28 cellular contexts compared by ENCODE assay signal in genomic region chr3:100374521-100374920, GRCh38.
"Had no signal": no experiment of that assay in that cellular context is flagged by ENCODE, and none has a peak within 500 bp of the region (broad histone marks: within the 10 kb centered on the region; RNA-seq: fewer than 3 reads in every experiment).

No MANE protein-coding gene starts in this region.

- H3K4me1 ChIP-seq: pancreas, psoas muscle, right atrium auricular region, testis, transverse colon, upper lobe of left lung, vagina had no signal

- H3K27ac ChIP-seq: hepatocyte, left ventricle myocardium inferior, pancreas, psoas muscle, right atrium auricular region, skin epidermis, stomach, testis, thyroid gland, transverse colon, upper lobe of left lung, vagina had no signal

- ATAC-seq: left colon; mucosa of descending colon; naive thymus-derived CD4-positive, alpha-beta T cell; natural killer cell treated with Interleukin-12 subunit alpha and Interleukin-12 subunit beta and Interleukin-15 and Interleukin-18, amount 100 ng/mL, for 72 hours; pancreas; psoas muscle; sciatic nerve; stimulated activated naive B cell treated with anti-CD40 and anti-IgM and Interleukin-4, amounts not matched to agents 10 μg/mL and 1 μg/mL and 100 μg/mL, for 72 hours; stimulated activated naive CD8-positive, alpha-beta T cell treated with anti-CD3 and anti-CD28 coated beads, Interleukin-15, Interleukin-2, amounts not matched to agents 100 U/mL and 50 U/mL, for 24 hours had no signal

- H3K4me2 ChIP-seq: hepatocyte had no signal

- H3K9me3 ChIP-seq: left ventricle myocardium inferior, mucosa of descending colon, pancreas, psoas muscle, right atrium auricular region, stomach, testis, thyroid gland, transverse colon, upper lobe of left lung, vagina had no signal

- H3K4me3 Mint-ChIP-seq: naive thymus-derived CD4-positive, alpha-beta T cell; natural killer cell treated with Interleukin-12 subunit alpha and Interleukin-12 subunit beta and Interleukin-15 and Interleukin-18, amount 100 ng/mL, for 72 hours; neural crest cell; stimulated activated naive B cell treated with anti-CD40 and anti-IgM and Interleukin-4, amounts not matched to agents 10 μg/mL and 1 μg/mL and 100 μg/mL, for 72 hours had no signal

- H3K9me3 Mint-ChIP-seq: naive thymus-derived CD4-positive, alpha-beta T cell; natural killer cell treated with Interleukin-12 subunit alpha and Interleukin-12 subunit beta and Interleukin-15 and Interleukin-18, amount 100 ng/mL, for 72 hours; neural crest cell; stimulated activated naive B cell treated with anti-CD40 and anti-IgM and Interleukin-4, amounts not matched to agents 10 μg/mL and 1 μg/mL and 100 μg/mL, for 72 hours had no signal

- H3K4me1 Mint-ChIP-seq: neural crest cell; stimulated activated naive B cell treated with anti-CD40 and anti-IgM and Interleukin-4, amounts not matched to agents 10 μg/mL and 1 μg/mL and 100 μg/mL, for 72 hours had no signal

- H3K27me3 Mint-ChIP-seq: naive thymus-derived CD4-positive, alpha-beta T cell; natural killer cell treated with Interleukin-12 subunit alpha and Interleukin-12 subunit beta and Interleukin-15 and Interleukin-18, amount 100 ng/mL, for 72 hours; stimulated activated naive B cell treated with anti-CD40 and anti-IgM and Interleukin-4, amounts not matched to agents 10 μg/mL and 1 μg/mL and 100 μg/mL, for 72 hours had no signal

- H2AFZ ChIP-seq: hepatocyte had no signal

- H3K27me3 ChIP-seq: hepatocyte, pancreas, right atrium auricular region, stomach, testis, thyroid gland, transverse colon, upper lobe of left lung, vagina had no signal

- H3K4me3 ChIP-seq: hepatocyte, left ventricle myocardium inferior, lung, mucosa of descending colon, pancreas, psoas muscle, right atrium auricular region, skin epidermis, stomach, testis, thyroid gland, transverse colon, upper lobe of left lung, vagina had no signal

- DNase-seq: left colon; left ventricle myocardium inferior; mesendoderm; midbrain; mucosa of descending colon; naive thymus-derived CD4-positive, alpha-beta T cell; nucleus accumbens; pancreas; psoas muscle; stimulated activated CD4-positive, alpha-beta T cell treated with anti-CD3 and anti-CD28 coated beads, Interleukin-12 subunit alpha, Interleukin-12 subunit beta, amount 100 ng/mL, for 4 hours; stimulated activated CD4-positive, alpha-beta T cell treated with anti-CD3 and anti-CD28 coated beads, Interleukin-15, amount 100 ng/mL, for 24 hours; stimulated activated CD4-positive, alpha-beta T cell treated with anti-CD3 and anti-CD28 coated beads, Interleukin-2, amount 100 ng/mL, for 24 hours; stimulated activated CD4-positive, alpha-beta T cell treated with anti-CD3 and anti-CD28 coated beads, Interleukin-4, amount 100 ng/mL, for 1 hour; stimulated activated naive B cell treated with anti-CD40 and anti-IgM and Interleukin-4, amounts not matched to agents 10 μg/mL and 1 μg/mL and 100 μg/mL, for 72 hours; stimulated activated naive CD8-positive, alpha-beta T cell treated with anti-CD3 and anti-CD28 coated beads, Interleukin-15, Interleukin-2, amounts not matched to agents 100 U/mL and 50 U/mL, for 24 hours; stomach; testis; thyroid gland; transverse colon; upper lobe of left lung had no signal

- H3K27ac Mint-ChIP-seq: stimulated activated naive B cell treated with anti-CD40 and anti-IgM and Interleukin-4, amounts not matched to agents 10 μg/mL and 1 μg/mL and 100 μg/mL, for 72 hours had no signal
